Comparison of ENCODE assay signal across 1 cellular context in genomic region chr1:3907031-3907534, GRCh38.
TF ChIP-seq lines count a peak whose summit lies in the region.

No MANE protein-coding gene starts in this region.

TF ChIP-seq in GM12878, 131 proteins besides CTCF, POLR2A, EP300 and RAD21:
- TF ChIP-seq ZNF592 (IDR thresholded peaks at IDR 0.05): no peak
- no peak for TF ChIP-seq NFIC (IDR thresholded peaks at IDR 0.05; ENCODE audit: low read depth, low read length)
- no peak for TF ChIP-seq BCLAF1 (IDR thresholded peaks at IDR 0.05)
- TF ChIP-seq PML (IDR thresholded peaks at IDR 0.05; ENCODE audit: low read length): no peak
- TF ChIP-seq MXI1 (IDR thresholded peaks at IDR 0.05; ENCODE audit: low read depth, low read length): no peak
- TF ChIP-seq IRF5 (IDR thresholded peaks at IDR 0.05; ENCODE audit: borderline replicate concordance): no peak
- TF ChIP-seq PAX5 (IDR thresholded peaks at IDR 0.05; ENCODE audit: borderline replicate concordance, low read depth, low read length): no peak
- no peak for TF ChIP-seq RELB (IDR thresholded peaks at IDR 0.05; ENCODE audit: low read depth)
- TF ChIP-seq ATF3 (IDR thresholded peaks at IDR 0.05; ENCODE audit: borderline replicate concordance, extremely low read depth, low read depth, low read length): no peak
- TF ChIP-seq WRNIP1 (IDR thresholded peaks at IDR 0.05; ENCODE audit: borderline replicate concordance, low read depth, low read length): no peak
- TF ChIP-seq ZBTB4 (CRISPR knock-in tag; IDR thresholded peaks at IDR 0.05): no peak
- no peak for TF ChIP-seq REST (IDR thresholded peaks at IDR 0.05; ENCODE audit: low read depth, low read length)
- no peak for TF ChIP-seq CEBPZ (IDR thresholded peaks at IDR 0.05; ENCODE audit: low read depth, low read length)
- TF ChIP-seq IKZF1 (conservative IDR thresholded peaks at IDR 0.05): no peak
- no peak for TF ChIP-seq NR2C2 (IDR thresholded peaks at IDR 0.05; ENCODE audit: borderline replicate concordance, control insufficient read depth, insufficient read length, low read depth)
- no peak for TF ChIP-seq BRCA1 (IDR thresholded peaks at IDR 0.05; ENCODE audit: low read depth, low read length)
- TF ChIP-seq USF1 (IDR thresholded peaks at IDR 0.05; ENCODE audit: borderline replicate concordance, extremely low read length, insufficient read depth, low read depth, low read length): no peak
- TF ChIP-seq LARP7 (IDR thresholded peaks at IDR 0.05): no peak
